In the genomic region with DNA sequence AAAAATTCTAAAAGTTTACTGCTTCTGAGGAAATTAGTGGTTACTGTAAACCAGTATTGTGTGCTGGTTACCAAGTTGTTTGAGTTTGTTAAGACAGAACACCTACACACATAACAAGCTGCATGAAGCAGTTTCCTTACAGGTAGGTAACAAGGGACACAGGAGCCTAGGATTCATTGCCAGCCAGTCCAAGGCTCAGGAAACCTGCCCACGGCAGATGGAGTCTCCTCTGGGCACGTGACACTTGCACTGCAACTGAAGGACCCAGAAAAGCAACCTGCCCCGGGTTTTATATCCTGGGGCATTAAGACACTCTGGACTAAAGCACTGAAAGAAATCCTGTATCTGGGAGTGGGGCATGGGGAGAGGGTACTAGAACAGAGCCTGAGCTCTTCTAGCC, we compare ENCODE assay signal across 28 cellular contexts.
"Had no signal": no experiment of that assay in that cellular context is flagged by ENCODE, and none has a peak within 500 bp of the region (broad histone marks: within the 10 kb centered on the region; RNA-seq: fewer than 3 reads in every experiment).

No MANE protein-coding gene starts in this region.

- DNase-seq: immature natural killer cell; left ventricle myocardium inferior; mesendoderm; naive B cell; natural killer cell; nephron progenitor cell; occipital lobe; ovary; right lobe of liver; stimulated activated CD4-positive, alpha-beta T cell treated with anti-CD3 and anti-CD28 coated beads, Interleukin-1b, Interleukin-23, amount 100 ng/mL, for 48 hours; stimulated activated CD4-positive, alpha-beta T cell treated with anti-CD3 and anti-CD28 coated beads, Interleukin-2, amount 100 ng/mL, for 48 hours; stimulated activated CD4-positive, alpha-beta T cell treated with anti-CD3 and anti-CD28 coated beads, Interleukin-4, amount 100 ng/mL, for 4 hours; stimulated activated CD8-positive, alpha-beta memory T cell treated with anti-CD3 and anti-CD28 coated beads, Interleukin-4, amount 100 ng/mL, for 48 hours; stimulated activated naive CD4-positive, alpha-beta T cell treated with Interleukin-2 at 50 U/mL for 16 hours; stimulated activated naive CD8-positive, alpha-beta T cell treated with anti-CD3 and anti-CD28 coated beads, Interleukin-15, amount 100 ng/mL, for 72 hours; substantia nigra; uterus had no signal

- H3K9me3 Mint-ChIP-seq: nephron progenitor cell, neural progenitor cell, type B pancreatic cell had no signal

- ATAC-seq: natural killer cell; right lobe of liver; stimulated activated memory B cell treated with anti-CD40 and anti-IgM and Interleukin-4, amounts not matched to agents 10 μg/mL and 1 μg/mL and 100 μg/mL, for 72 hours; stimulated activated naive CD8-positive, alpha-beta T cell treated with anti-CD3 and anti-CD28 coated beads, Interleukin-15, amount 100 ng/mL, for 72 hours had no signal

- H3K9me3 ChIP-seq: left ventricle myocardium inferior, neutrophil, ovary, right atrium auricular region, right lobe of liver, tibial nerve, uterus had no signal

- H3K4me2 ChIP-seq: neural progenitor cell, smooth muscle cell had no signal

- H3K4me1 Mint-ChIP-seq: immature natural killer cell; mesothelial cell of epicardium; naive B cell; natural killer cell; nephron progenitor cell; neural progenitor cell; stimulated activated memory B cell treated with anti-CD40 and anti-IgM and Interleukin-4, amounts not matched to agents 10 μg/mL and 1 μg/mL and 100 μg/mL, for 72 hours; stimulated activated naive CD8-positive, alpha-beta T cell treated with anti-CD3 and anti-CD28 coated beads, Interleukin-15, amount 100 ng/mL, for 72 hours had no signal

- H3K4me3 ChIP-seq: left ventricle myocardium inferior, lung, neural progenitor cell, ovary, right atrium auricular region, right lobe of liver, smooth muscle cell, tibial nerve, uterus had no signal

- H3K27me3 Mint-ChIP-seq: naive B cell; progenitor cell of endocrine pancreas; stimulated activated memory B cell treated with anti-CD40 and anti-IgM and Interleukin-4, amounts not matched to agents 10 μg/mL and 1 μg/mL and 100 μg/mL, for 72 hours; stimulated activated naive CD8-positive, alpha-beta T cell treated with anti-CD3 and anti-CD28 coated beads, Interleukin-15, amount 100 ng/mL, for 72 hours; type B pancreatic cell had no signal

- H3K27ac ChIP-seq: left ventricle myocardium inferior, neural progenitor cell, neutrophil, ovary, right atrium auricular region, right lobe of liver, tibial nerve, uterus had no signal

- H2AFZ ChIP-seq: neural progenitor cell had no signal

- FAIRE-seq: islet of Langerhans had no signal

- H3K4me3 Mint-ChIP-seq: immature natural killer cell; mesothelial cell of epicardium; naive B cell; natural killer cell; nephron progenitor cell; neural progenitor cell; stimulated activated memory B cell treated with anti-CD40 and anti-IgM and Interleukin-4, amounts not matched to agents 10 μg/mL and 1 μg/mL and 100 μg/mL, for 72 hours; stimulated activated naive CD8-positive, alpha-beta T cell treated with anti-CD3 and anti-CD28 coated beads, Interleukin-15, amount 100 ng/mL, for 72 hours; type B pancreatic cell had no signal

- H3K4me1 ChIP-seq: left ventricle myocardium inferior, neural progenitor cell, right atrium auricular region, right lobe of liver, tibial nerve, uterus had no signal

- H3K36me3 ChIP-seq: left ventricle myocardium inferior, neural progenitor cell, neutrophil, ovary, right atrium auricular region, right lobe of liver, tibial nerve, uterus had no signal

- H3K36me3 Mint-ChIP-seq: immature natural killer cell; mesothelial cell of epicardium; naive B cell; natural killer cell; neural progenitor cell; stimulated activated memory B cell treated with anti-CD40 and anti-IgM and Interleukin-4, amounts not matched to agents 10 μg/mL and 1 μg/mL and 100 μg/mL, for 72 hours; type B pancreatic cell had no signal

- H3K9ac ChIP-seq: neural progenitor cell had no signal

- H3K27me3 ChIP-seq: neural progenitor cell, neutrophil, ovary, right atrium auricular region, right lobe of liver, tibial nerve, uterus had no signal

- H3K27ac Mint-ChIP-seq: immature natural killer cell; mesothelial cell of epicardium; naive B cell; natural killer cell; nephron progenitor cell; neural progenitor cell; progenitor cell of endocrine pancreas; stimulated activated memory B cell treated with anti-CD40 and anti-IgM and Interleukin-4, amounts not matched to agents 10 μg/mL and 1 μg/mL and 100 μg/mL, for 72 hours; stimulated activated naive CD8-positive, alpha-beta T cell treated with anti-CD3 and anti-CD28 coated beads, Interleukin-15, amount 100 ng/mL, for 72 hours; type B pancreatic cell had no signal
